Comparison of ENCODE assay signal across 7 cellular contexts in genomic region chr22:25822344-25822743, GRCh38.
"Had no signal": no experiment of that assay in that cellular context is flagged by ENCODE, and none has a peak within 500 bp of the region (broad histone marks: within the 10 kb centered on the region; RNA-seq: fewer than 3 reads in every experiment).

No MANE protein-coding gene starts in this region.

- FAIRE-seq: HTR-8/SVneo had no signal

- H3K4me3 ChIP-seq: GM23248, HAP-1 had no signal

- ATAC-seq: HCT116 had no signal

- H3K27ac ChIP-seq: GM23248 had no signal

- H3K9me3 ChIP-seq: HAP-1 had no signal

- H3K9ac ChIP-seq: GM23248 had no signal

- H3K4me1 ChIP-seq: HAP-1 had no signal

- DNase-seq: GM23248, GOT3, H7, KG1 had no signal

- H3K36me3 ChIP-seq: HAP-1 had no signal

- H2AFZ ChIP-seq: GM23248 had no signal
